Comparison of ENCODE assay signal across 10 cellular contexts in genomic region chr10:74924251-74924954, GRCh38.
DNase-seq lines count a peak whose midpoint lies in the region; ATAC-seq, FAIRE-seq and TF ChIP-seq lines count a peak whose summit lies in the region.
"Had no signal": no experiment of that assay in that cellular context is flagged by ENCODE, and none has a peak within 500 bp of the region (broad histone marks: within the 10 kb centered on the region; RNA-seq: fewer than 3 reads in every experiment).

No MANE protein-coding gene starts in this region.

- peak in 1 of 2 experiments; percentile 34; a peak in 3 of 6 replicates for ATAC-seq in A549

- H2AK5ac ChIP-seq in mesendoderm (ENCODE audit: low read length), result no peak overlapping the region

- H3K9me3 ChIP-seq in A549, result peaks cover 8% of the 10 kb centered on the region; the same call in 2 of the 3 replicates

- intact Hi-C loops in activated CD4-positive, alpha-beta T cell treated with anti-CD3 and anti-CD28 coated beads, Interleukin-2, amount 10 ng/mL, durations not matched to agents 24 days and 14 days (cut with micrococcal nuclease), result no loop called here

- no peak for TF ChIP-seq POLR2A in A549 (IDR thresholded peaks at IDR 0.05; ENCODE audit: low read length)

- no peak overlapping the region for H2BK15ac ChIP-seq in mesendoderm (replicated peaks; ENCODE audit: low read depth)

- no peak overlapping the region for H3K56ac ChIP-seq in mesendoderm (ENCODE audit: low read length)

- peaks cover 15% of the 10 kb centered on the region for H3K36me3 Mint-ChIP-seq in activated CD4-positive, alpha-beta T cell treated with anti-CD3 and anti-CD28 coated beads, Interleukin-2, amount 10 ng/mL, durations not matched to agents 24 days and 14 days (ENCODE audit: low read depth)

- H4K5ac ChIP-seq in mesendoderm (ENCODE audit: low read length), result no peak overlapping the region

- TF ChIP-seq EP300 in A549 (IDR thresholded peaks at IDR 0.05), result no peak

- H3K79me2 ChIP-seq in mesendoderm (ENCODE audit: control insufficient read depth, insufficient read depth, low read length), result peaks cover 3% of the 10 kb centered on the region

- H3K4me2 ChIP-seq in A549 (peak overlapping the region; percentile 59), mesendoderm (ENCODE audit: low read length) (no peak overlapping the region)

- peaks cover 64% of the 10 kb centered on the region for H3K4me1 ChIP-seq in A549
- peaks cover 10% of the 10 kb centered on the region for H3K4me1 ChIP-seq in mesendoderm (ENCODE audit: control insufficient read depth, low read depth, low read length)

- no peak overlapping the region for H2BK120ac ChIP-seq in mesendoderm (ENCODE audit: low read depth, low read length)

- no peak overlapping the region for H3K4me3 Mint-ChIP-seq in activated CD4-positive, alpha-beta T cell treated with anti-CD3 and anti-CD28 coated beads, Interleukin-2, amount 10 ng/mL, durations not matched to agents 24 days and 14 days

- H3K27ac ChIP-seq in A549 (peak overlapping the region in 1 of 2 experiments; percentile 61; a peak in 3 of 6 replicates), mesendoderm (ENCODE audit: low read depth, low read length) (no peak overlapping the region)
- H3K27ac ChIP-seq: SJCRH30 had no signal

- POLR2A ChIA-PET in A549 (lab: Yijun Ruan, JAX), result no interaction called here

- peaks cover 10% of the 10 kb centered on the region for H3K9me3 Mint-ChIP-seq in activated CD4-positive, alpha-beta T cell treated with anti-CD3 and anti-CD28 coated beads, Interleukin-2, amount 10 ng/mL, durations not matched to agents 24 days and 14 days

- no peak overlapping the region for H3K27ac Mint-ChIP-seq in activated CD4-positive, alpha-beta T cell treated with anti-CD3 and anti-CD28 coated beads, Interleukin-2, amount 10 ng/mL, durations not matched to agents 24 days and 14 days

- H3K27me3 Mint-ChIP-seq in activated CD4-positive, alpha-beta T cell treated with anti-CD3 and anti-CD28 coated beads, Interleukin-2, amount 10 ng/mL, durations not matched to agents 24 days and 14 days, result no peaks in the 10 kb centered on the region

- DNase-seq in A549 (ENCODE audit: low read depth in 1 of 2, low spot score in 1 of 2), result peak in 1 of 2 experiments; percentile 28
- DNase-seq in M059J (ENCODE audit: low read depth), result peak; percentile 95
- peak; percentile 84 to 89 for DNase-seq in dermis microvascular lymphatic vessel endothelial cell (ENCODE audit: low read depth in 2 of 2)
- peak; percentile 46 for DNase-seq in mesendoderm
- DNase-seq in activated gamma-delta T cell treated with Interleukin-2 at 50 U/mL for 16 hours, result no peak
- DNase-seq in COR-L47 (lab: John Stamatoyannopoulos, UW), result no peak
- no peak for DNase-seq in activated CD4-positive, alpha-beta T cell treated with anti-CD3 and anti-CD28 coated beads, Interleukin-2, amount 10 ng/mL, durations not matched to agents 24 days and 14 days
- DNase-seq in T1000 (lab: John Stamatoyannopoulos, UW), result no peak
- DNase-seq: effector CD8-positive, alpha-beta T cell had no signal

- H3K27me3 ChIP-seq in mesendoderm (ENCODE audit: insufficient read depth, low read length, poor library complexity), result no peaks in the 10 kb centered on the region
- H3K27me3 ChIP-seq: SJCRH30 had no signal

- CTCF ChIA-PET in A549 (lab: Yijun Ruan, JAX), result no interaction called here

- no peak for TF ChIP-seq CTCF in A549 (IDR thresholded peaks at IDR 0.05)

- H3K79me1 ChIP-seq in mesendoderm (ENCODE audit: low read length), result peaks cover 7% of the 10 kb centered on the region

- H3K36me3 ChIP-seq in mesendoderm (ENCODE audit: control insufficient read depth, insufficient read depth, low read length), result no peaks in the 10 kb centered on the region
- H3K36me3 ChIP-seq: SJCRH30 had no signal

- no peak overlapping the region for H3K4ac ChIP-seq in mesendoderm (ENCODE audit: low read depth, low read length)

- FAIRE-seq in A549 (lab: Jason Lieb, UNC), result no peak

- no peak overlapping the region for H3K18ac ChIP-seq in mesendoderm (ENCODE audit: low read length)

- H3K4me1 Mint-ChIP-seq in activated CD4-positive, alpha-beta T cell treated with anti-CD3 and anti-CD28 coated beads, Interleukin-2, amount 10 ng/mL, durations not matched to agents 24 days and 14 days, result peaks cover 15% of the 10 kb centered on the region

- no peak for TF ChIP-seq RAD21 in A549 (conservative IDR thresholded peaks at IDR 0.05 in 1 of 2, IDR thresholded peaks at IDR 0.05 in 1 of 2)

- 51% methylated on average over 5 of the region's 5 CpGs for WGBS in A549 (ENCODE audit: missing lambda C conversion rate)
- no CpG with 5 or more reads among the region's 5 CpGs for WGBS in mesendoderm (ENCODE audit: extremely low coverage, insufficient coverage, low lambda C conversion rate)

- H4K8ac ChIP-seq in mesendoderm (ENCODE audit: low read depth, low read length), result no peak overlapping the region

- H3K4me3 ChIP-seq in A549 (no peak overlapping the region), mesendoderm (ENCODE audit: low read length) (no peak overlapping the region)
- H3K4me3 ChIP-seq: SJCRH30 had no signal

- H3K23ac ChIP-seq in mesendoderm (ENCODE audit: low read length), result no peak overlapping the region

- no peak overlapping the region for H2BK5ac ChIP-seq in mesendoderm (ENCODE audit: low read length)

- H3K9ac ChIP-seq in mesendoderm (ENCODE audit: low read length), result no peak overlapping the region

TF ChIP-seq in A549, 52 proteins besides CTCF, POLR2A, EP300 and RAD21:
- TF ChIP-seq MYC (IDR thresholded peaks at IDR 0.05; ENCODE audit: borderline replicate concordance, low read length), result no peak
- no peak for TF ChIP-seq FOSL2 (IDR thresholded peaks at IDR 0.05)
- TF ChIP-seq FOSL2 (CRISPR knock-in tag; IDR thresholded peaks at IDR 0.05), result peak; percentile 37; the same call in 1 of the 2 replicates
- 0 out of 4 replicates have a peak, but pooled peaks of 1 of the 2 experiments have one; percentile 30 for TF ChIP-seq CEBPB (IDR thresholded peaks at IDR 0.05)

Comparison
In these comparisons a context has a peak if more than half of its experiments do, and no peak if none do; other contexts are left out.
1. DNase-seq: peak in M059J (single experiment), dermis microvascular lymphatic vessel endothelial cell (2 of 2) and mesendoderm (single experiment); none in activated gamma-delta T cell treated with Interleukin-2 at 50 U/mL for 16 hours (single experiment), COR-L47 (single experiment), activated CD4-positive, alpha-beta T cell treated with anti-CD3 and anti-CD28 coated beads, Interleukin-2, amount 10 ng/mL, durations not matched to agents 24 days and 14 days (single experiment) and T1000 (single experiment).